In the genomic region with DNA sequence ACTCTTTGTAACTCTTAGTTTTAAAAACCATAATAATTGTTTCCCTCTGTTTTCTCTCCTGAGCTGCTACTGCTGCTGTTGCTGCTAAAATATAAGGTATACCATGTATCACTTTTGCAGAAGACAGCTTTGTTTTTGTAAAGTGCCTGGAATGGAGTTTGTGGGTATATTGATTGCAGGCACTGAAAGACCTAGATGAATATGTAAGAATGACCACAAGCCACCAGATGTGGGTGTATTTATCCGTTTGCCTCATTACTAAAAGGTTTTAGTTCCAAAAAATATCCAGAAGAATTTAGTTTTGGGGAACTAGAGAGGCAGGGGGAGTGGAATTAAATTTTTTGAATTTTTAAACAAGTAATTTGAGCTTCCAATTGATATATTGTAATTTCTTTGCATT, we compare ENCODE assay signal across 2 cellular contexts.
TF ChIP-seq lines count a peak whose summit lies in the region.

No MANE protein-coding gene starts in this region.

TF ChIP-seq in A549, 52 proteins besides CTCF, POLR2A, EP300 and RAD21 (continued from another document):
- TF ChIP-seq, protein P1, sequence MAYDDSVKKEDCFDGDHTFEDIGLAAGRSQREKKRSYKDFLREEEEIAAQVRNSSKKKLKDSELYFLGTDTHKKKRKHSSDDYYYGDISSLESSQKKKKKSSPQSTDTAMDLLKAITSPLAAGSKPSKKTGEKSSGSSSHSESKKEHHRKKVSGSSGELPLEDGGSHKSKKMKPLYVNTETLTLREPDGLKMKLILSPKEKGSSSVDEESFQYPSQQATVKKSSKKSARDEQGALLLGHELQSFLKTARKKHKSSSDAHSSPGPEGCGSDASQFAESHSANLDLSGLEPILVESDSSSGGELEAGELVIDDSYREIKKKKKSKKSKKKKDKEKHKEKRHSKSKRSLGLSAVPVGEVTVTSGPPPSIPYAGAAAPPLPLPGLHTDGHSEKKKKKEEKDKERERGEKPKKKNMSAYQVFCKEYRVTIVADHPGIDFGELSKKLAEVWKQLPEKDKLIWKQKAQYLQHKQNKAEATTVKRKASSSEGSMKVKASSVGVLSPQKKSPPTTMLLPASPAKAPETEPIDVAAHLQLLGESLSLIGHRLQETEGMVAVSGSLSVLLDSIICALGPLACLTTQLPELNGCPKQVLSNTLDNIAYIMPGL (CRISPR knock-in tag; IDR thresholded peaks at IDR 0.05; ENCODE audit: borderline replicate concordance) = no peak
- TF ChIP-seq HOXB13 (CRISPR knock-in tag; IDR thresholded peaks at IDR 0.05; ENCODE audit: low read depth) (no peak), KDM5A (IDR thresholded peaks at IDR 0.05) (no peak), SREBF2 (IDR thresholded peaks at IDR 0.05) (no peak), RARB (CRISPR knock-in tag; IDR thresholded peaks at IDR 0.05) (no peak)
- TF ChIP-seq, protein P2, sequence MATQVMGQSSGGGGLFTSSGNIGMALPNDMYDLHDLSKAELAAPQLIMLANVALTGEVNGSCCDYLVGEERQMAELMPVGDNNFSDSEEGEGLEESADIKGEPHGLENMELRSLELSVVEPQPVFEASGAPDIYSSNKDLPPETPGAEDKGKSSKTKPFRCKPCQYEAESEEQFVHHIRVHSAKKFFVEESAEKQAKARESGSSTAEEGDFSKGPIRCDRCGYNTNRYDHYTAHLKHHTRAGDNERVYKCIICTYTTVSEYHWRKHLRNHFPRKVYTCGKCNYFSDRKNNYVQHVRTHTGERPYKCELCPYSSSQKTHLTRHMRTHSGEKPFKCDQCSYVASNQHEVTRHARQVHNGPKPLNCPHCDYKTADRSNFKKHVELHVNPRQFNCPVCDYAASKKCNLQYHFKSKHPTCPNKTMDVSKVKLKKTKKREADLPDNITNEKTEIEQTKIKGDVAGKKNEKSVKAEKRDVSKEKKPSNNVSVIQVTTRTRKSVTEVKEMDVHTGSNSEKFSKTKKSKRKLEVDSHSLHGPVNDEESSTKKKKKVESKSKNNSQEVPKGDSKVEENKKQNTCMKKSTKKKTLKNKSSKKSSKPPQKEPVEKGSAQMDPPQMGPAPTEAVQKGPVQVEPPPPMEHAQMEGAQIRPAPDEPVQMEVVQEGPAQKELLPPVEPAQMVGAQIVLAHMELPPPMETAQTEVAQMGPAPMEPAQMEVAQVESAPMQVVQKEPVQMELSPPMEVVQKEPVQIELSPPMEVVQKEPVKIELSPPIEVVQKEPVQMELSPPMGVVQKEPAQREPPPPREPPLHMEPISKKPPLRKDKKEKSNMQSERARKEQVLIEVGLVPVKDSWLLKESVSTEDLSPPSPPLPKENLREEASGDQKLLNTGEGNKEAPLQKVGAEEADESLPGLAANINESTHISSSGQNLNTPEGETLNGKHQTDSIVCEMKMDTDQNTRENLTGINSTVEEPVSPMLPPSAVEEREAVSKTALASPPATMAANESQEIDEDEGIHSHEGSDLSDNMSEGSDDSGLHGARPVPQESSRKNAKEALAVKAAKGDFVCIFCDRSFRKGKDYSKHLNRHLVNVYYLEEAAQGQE (IDR thresholded peaks at IDR 0.05) = no peak
TF ChIP-seq in A549: peak in this region for 0.

TF ChIP-seq in IMR-90, 13 proteins besides CTCF, POLR2A, EP300 and RAD21 (continued from another document):
- TF ChIP-seq, protein P3, sequence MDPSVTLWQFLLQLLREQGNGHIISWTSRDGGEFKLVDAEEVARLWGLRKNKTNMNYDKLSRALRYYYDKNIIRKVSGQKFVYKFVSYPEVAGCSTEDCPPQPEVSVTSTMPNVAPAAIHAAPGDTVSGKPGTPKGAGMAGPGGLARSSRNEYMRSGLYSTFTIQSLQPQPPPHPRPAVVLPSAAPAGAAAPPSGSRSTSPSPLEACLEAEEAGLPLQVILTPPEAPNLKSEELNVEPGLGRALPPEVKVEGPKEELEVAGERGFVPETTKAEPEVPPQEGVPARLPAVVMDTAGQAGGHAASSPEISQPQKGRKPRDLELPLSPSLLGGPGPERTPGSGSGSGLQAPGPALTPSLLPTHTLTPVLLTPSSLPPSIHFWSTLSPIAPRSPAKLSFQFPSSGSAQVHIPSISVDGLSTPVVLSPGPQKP (IDR thresholded peaks at IDR 0.05; ENCODE audit: borderline replicate concordance, low read depth, low read length) = no peak
- no peak for TF ChIP-seq MAZ (IDR thresholded peaks at IDR 0.05; ENCODE audit: borderline replicate concordance, low read depth, low read length)
- TF ChIP-seq, protein P4, sequence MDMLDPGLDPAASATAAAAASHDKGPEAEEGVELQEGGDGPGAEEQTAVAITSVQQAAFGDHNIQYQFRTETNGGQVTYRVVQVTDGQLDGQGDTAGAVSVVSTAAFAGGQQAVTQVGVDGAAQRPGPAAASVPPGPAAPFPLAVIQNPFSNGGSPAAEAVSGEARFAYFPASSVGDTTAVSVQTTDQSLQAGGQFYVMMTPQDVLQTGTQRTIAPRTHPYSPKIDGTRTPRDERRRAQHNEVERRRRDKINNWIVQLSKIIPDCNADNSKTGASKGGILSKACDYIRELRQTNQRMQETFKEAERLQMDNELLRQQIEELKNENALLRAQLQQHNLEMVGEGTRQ (IDR thresholded peaks at IDR 0.05; ENCODE audit: low read depth, low read length) = no peak
- no peak for TF ChIP-seq RCOR1 (IDR thresholded peaks at IDR 0.05; ENCODE audit: insufficient replicate concordance, low read length)
